In the genomic region with DNA sequence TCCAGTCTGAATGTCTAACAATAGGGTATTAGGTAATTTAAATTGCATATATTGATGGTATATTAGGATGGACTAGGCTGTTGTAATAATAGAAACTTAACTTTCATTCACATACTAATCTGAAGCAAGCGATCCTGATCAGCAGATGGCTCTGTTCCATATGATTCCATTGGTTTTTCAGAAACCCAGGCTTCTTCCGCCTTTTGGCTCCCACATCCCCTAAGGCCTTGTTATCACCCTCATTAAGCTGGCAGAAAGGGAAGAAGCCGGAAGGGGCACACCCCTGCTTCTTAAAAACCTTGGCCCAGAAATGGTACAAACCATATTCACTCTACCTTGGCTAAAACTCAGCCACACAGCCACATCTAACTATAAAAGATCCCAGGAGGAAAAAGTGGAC, we compare ENCODE assay signal across 2 cellular contexts.
TF ChIP-seq lines count a peak whose summit lies in the region.

No MANE protein-coding gene starts in this region.

TF ChIP-seq in H1, 55 proteins besides CTCF, POLR2A, EP300 and RAD21:
- TF ChIP-seq TEAD4 (IDR thresholded peaks at IDR 0.05; ENCODE audit: low read depth, low read length) (no peak), RNF2 (IDR thresholded peaks at IDR 0.05; ENCODE audit: borderline replicate concordance, low read depth, low read length, missing control alignments, poor library complexity, severe bottlenecking) (no peak), NANOG (IDR thresholded peaks at IDR 0.05; ENCODE audit: insufficient read depth, low read depth, low read length, poor library complexity, severe bottlenecking) (no peak), TAF1 (IDR thresholded peaks at IDR 0.05; ENCODE audit: low read depth, low read length) (no peak), SP4 (IDR thresholded peaks at IDR 0.05; ENCODE audit: low read length) (no peak)
- TF ChIP-seq, protein P1, sequence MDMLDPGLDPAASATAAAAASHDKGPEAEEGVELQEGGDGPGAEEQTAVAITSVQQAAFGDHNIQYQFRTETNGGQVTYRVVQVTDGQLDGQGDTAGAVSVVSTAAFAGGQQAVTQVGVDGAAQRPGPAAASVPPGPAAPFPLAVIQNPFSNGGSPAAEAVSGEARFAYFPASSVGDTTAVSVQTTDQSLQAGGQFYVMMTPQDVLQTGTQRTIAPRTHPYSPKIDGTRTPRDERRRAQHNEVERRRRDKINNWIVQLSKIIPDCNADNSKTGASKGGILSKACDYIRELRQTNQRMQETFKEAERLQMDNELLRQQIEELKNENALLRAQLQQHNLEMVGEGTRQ (IDR thresholded peaks at IDR 0.05; ENCODE audit: low read length), result no peak
TF ChIP-seq in H1: peak in this region for 0.

TF ChIP-seq in HEK293T, 16 proteins besides CTCF, POLR2A, EP300 and RAD21:
- TF ChIP-seq TARDBP (IDR thresholded peaks at IDR 0.05), result no peak
- TF ChIP-seq ELF4 (IDR thresholded peaks at IDR 0.05), result no peak
- TF ChIP-seq SP1 (IDR thresholded peaks at IDR 0.05), result no peak
- TF ChIP-seq BHLHE40 (IDR thresholded peaks at IDR 0.05; ENCODE audit: borderline replicate concordance), result no peak
- no peak for TF ChIP-seq CTBP1 (IDR thresholded peaks at IDR 0.05; ENCODE audit: borderline replicate concordance)
- no peak for TF ChIP-seq LEF1 (IDR thresholded peaks at IDR 0.05; ENCODE audit: borderline replicate concordance)
- TF ChIP-seq ZNF384 (IDR thresholded peaks at IDR 0.05), result no peak
- no peak for TF ChIP-seq HDGF (IDR thresholded peaks at IDR 0.05; ENCODE audit: borderline replicate concordance)
- TF ChIP-seq ARNT (IDR thresholded peaks at IDR 0.05), result no peak
- TF ChIP-seq FOXM1 (IDR thresholded peaks at IDR 0.05; ENCODE audit: borderline replicate concordance), result no peak
- no peak for TF ChIP-seq L3MBTL2 (conservative IDR thresholded peaks at IDR 0.05)
